Comparison of ENCODE assay signal across 34 cellular contexts in genomic region chr20:16885746-16886145, GRCh38.
"Had no signal": no experiment of that assay in that cellular context is flagged by ENCODE, and none has a peak within 500 bp of the region (broad histone marks: within the 10 kb centered on the region; RNA-seq: fewer than 3 reads in every experiment).

No MANE protein-coding gene starts in this region.

- DNase-seq: Karpas-422, Kasumi-1, MG63, MM.1S, MV-4-11, NCI-H1048, NCI-H1092, NCI-H1092 treated with DMSO at 0.1 percent for 48 hours, NCI-H1105, NCI-H1105 treated with DMSO at 0.1 percent for 48 hours, NCI-H1417, NCI-H1417 treated with DMSO at 0.1 percent for 48 hours, NCI-H1436, NCI-H1436 treated with DMSO at 0.1 percent for 48 hours, NCI-H146, NCI-H1694, NCI-H1694 treated with DMSO at 0.1 percent for 48 hours, NCI-H187, NCI-H187 treated with DMSO at 0.1 percent for 48 hours, NCI-H1930, NCI-H2029, NCI-H2029 treated with DMSO at 0.1 percent for 48 hours, NCI-H2081, NCI-H2081 treated with DMSO at 0.1 percent for 48 hours, NCI-H2107, NCI-H2171, NCI-H2171 treated with DMSO at 0.1 percent for 48 hours, NCI-H2227 treated with DMSO at 0.1 percent for 48 hours, NCI-H226, NCI-H345, NCI-H446, NCI-H446 treated with DMSO at 0.1 percent for 48 hours, NCI-H510A, NCI-H510A treated with DMSO at 0.1 percent for 48 hours had no signal

- H3K27me3 ChIP-seq: MG63 had no signal

- H3K9me3 ChIP-seq: MG63 had no signal

- H3K4me3 ChIP-seq: MG63 had no signal

- H3K36me3 ChIP-seq: MG63 had no signal
